Comparison of ENCODE assay signal across 1 cellular context in genomic region chr9:128552153-128552743, GRCh38.
TF ChIP-seq lines count a peak whose summit lies in the region.

Gene SPTAN1, plus strand, starts transcription at chr9:128552587. Its CDS starts 14,154 bp downstream, at chr9:128566741.

TF ChIP-seq in HepG2, 621 proteins besides CTCF, POLR2A, EP300 and RAD21 (continued from another document and continues in another):
- no peak for TF ChIP-seq HOXA7 (CRISPR knock-in tag; IDR thresholded peaks at IDR 0.05)
- no peak for TF ChIP-seq NFYB (CRISPR knock-in tag; IDR thresholded peaks at IDR 0.05)
- TF ChIP-seq AKAP8 (CRISPR knock-in tag; IDR thresholded peaks at IDR 0.05), result no peak
- TF ChIP-seq ZNF891 (CRISPR knock-in tag; IDR thresholded peaks at IDR 0.05), result no peak; the same call in 1 of the 2 replicates
- no peak for TF ChIP-seq ZNF510 (CRISPR knock-in tag; IDR thresholded peaks at IDR 0.05; ENCODE audit: low read depth)
- no peak for TF ChIP-seq GABPA (IDR thresholded peaks at IDR 0.05; ENCODE audit: low read depth, low read length)
- TF ChIP-seq GABPA (CRISPR knock-in tag; IDR thresholded peaks at IDR 0.05; ENCODE audit: low read depth), result peak; percentile 45
- TF ChIP-seq EEA1 (CRISPR knock-in tag; IDR thresholded peaks at IDR 0.05; ENCODE audit: borderline replicate concordance), result no peak
- TF ChIP-seq ZNF383 (CRISPR knock-in tag; IDR thresholded peaks at IDR 0.05; ENCODE audit: borderline replicate concordance), result no peak
- TF ChIP-seq JARID2 (CRISPR knock-in tag; IDR thresholded peaks at IDR 0.05; ENCODE audit: insufficient replicate concordance), result no peak
- peak; percentile 80 for TF ChIP-seq ZFY (CRISPR knock-in tag; IDR thresholded peaks at IDR 0.05)
- TF ChIP-seq KDM4B (CRISPR knock-in tag; IDR thresholded peaks at IDR 0.05), result no peak
- TF ChIP-seq SKIL (CRISPR knock-in tag; IDR thresholded peaks at IDR 0.05; ENCODE audit: borderline replicate concordance), result no peak
- no peak for TF ChIP-seq TERF1 (CRISPR knock-in tag; IDR thresholded peaks at IDR 0.05)
- no peak for TF ChIP-seq RARG (CRISPR knock-in tag; IDR thresholded peaks at IDR 0.05; ENCODE audit: low read depth)
- TF ChIP-seq YY1 (IDR thresholded peaks at IDR 0.05; ENCODE audit: insufficient read depth, insufficient replicate concordance, low read depth, low read length), result no peak
- TF ChIP-seq ZBTB7B (CRISPR knock-in tag; IDR thresholded peaks at IDR 0.05), result 0 out of 2 replicates have a peak, but pooled peaks have one; percentile 49
- TF ChIP-seq MAFK (conservative IDR thresholded peaks at IDR 0.05 in 1 of 2, IDR thresholded peaks at IDR 0.05 in 1 of 2; ENCODE audit: low read length in 2 of 2), result no peak
- TF ChIP-seq ZNF788 (CRISPR knock-in tag; IDR thresholded peaks at IDR 0.05; ENCODE audit: borderline replicate concordance), result peak; percentile 12; the same call in 1 of the 2 replicates
- peak; percentile 12; the same call in 1 of the 2 replicates for TF ChIP-seq HCFC1 (IDR thresholded peaks at IDR 0.05; ENCODE audit: low read depth, low read length)
- no peak for TF ChIP-seq ZNF468 (CRISPR knock-in tag; IDR thresholded peaks at IDR 0.05)
- TF ChIP-seq SATB2 (CRISPR knock-in tag; IDR thresholded peaks at IDR 0.05), result no peak
- no peak for TF ChIP-seq KIAA2018 (CRISPR knock-in tag; IDR thresholded peaks at IDR 0.05; ENCODE audit: borderline replicate concordance)
- TF ChIP-seq ZNF513 (CRISPR knock-in tag; conservative IDR thresholded peaks at IDR 0.05), result no peak
- 0 out of 2 replicates have a peak, but pooled peaks have one; percentile 35 for TF ChIP-seq ZNF431 (CRISPR knock-in tag; IDR thresholded peaks at IDR 0.05; ENCODE audit: borderline replicate concordance, low read depth)
- no peak for TF ChIP-seq CHD2 (IDR thresholded peaks at IDR 0.05; ENCODE audit: low read depth, low read length)
- TF ChIP-seq LCORL (IDR thresholded peaks at IDR 0.05), result no peak
- TF ChIP-seq LCORL (CRISPR knock-in tag; IDR thresholded peaks at IDR 0.05), result no peak
- no peak for TF ChIP-seq NBN (conservative IDR thresholded peaks at IDR 0.05)
- no peak; the same call in 1 of the 2 replicates for TF ChIP-seq JDP2 (CRISPR knock-in tag; IDR thresholded peaks at IDR 0.05; ENCODE audit: borderline replicate concordance)
- TF ChIP-seq NCOA1 (CRISPR knock-in tag; IDR thresholded peaks at IDR 0.05), result no peak
- peak; percentile 42; the same call in 1 of the 2 replicates for TF ChIP-seq CBFB (CRISPR knock-in tag; IDR thresholded peaks at IDR 0.05)
- TF ChIP-seq CEBPB (IDR thresholded peaks at IDR 0.05; ENCODE audit: borderline replicate concordance, low read depth, low read length), result no peak
- TF ChIP-seq E2F2 (CRISPR knock-in tag; IDR thresholded peaks at IDR 0.05; ENCODE audit: borderline replicate concordance), result no peak
- TF ChIP-seq KLF6 (CRISPR knock-in tag; IDR thresholded peaks at IDR 0.05), result no peak
- TF ChIP-seq ZMYM3 (CRISPR knock-in tag; IDR thresholded peaks at IDR 0.05), result no peak
- no peak for TF ChIP-seq PHF5A (CRISPR knock-in tag; IDR thresholded peaks at IDR 0.05; ENCODE audit: low read depth, unreplicated experiment)
- TF ChIP-seq REST (IDR thresholded peaks at IDR 0.05; ENCODE audit: borderline replicate concordance in 1 of 2, low read depth in 1 of 2, low read length in 2 of 2), result peak in 1 of 2 experiments; percentile 30; a peak in 1 of 4 replicates
- TF ChIP-seq KLF15 (CRISPR knock-in tag; IDR thresholded peaks at IDR 0.05; ENCODE audit: borderline replicate concordance), result no peak
- no peak for TF ChIP-seq RAD51 (IDR thresholded peaks at IDR 0.05; ENCODE audit: borderline replicate concordance)
- no peak for TF ChIP-seq ZNF280B (CRISPR knock-in tag; IDR thresholded peaks at IDR 0.05; ENCODE audit: borderline replicate concordance)
- no peak for TF ChIP-seq CCAR2 (optimal IDR thresholded peaks at IDR 0.05; ENCODE audit: low read depth, low read length)
- no peak for TF ChIP-seq ZNF652 (CRISPR knock-in tag; IDR thresholded peaks at IDR 0.05; ENCODE audit: borderline replicate concordance, low read depth)
- TF ChIP-seq ZNF207 (IDR thresholded peaks at IDR 0.05; ENCODE audit: borderline replicate concordance), result no peak
- TF ChIP-seq NFE2 (CRISPR knock-in tag; IDR thresholded peaks at IDR 0.05), result no peak
- TF ChIP-seq HNRNPLL (IDR thresholded peaks at IDR 0.05; ENCODE audit: low read depth, low read length, poor library complexity, severe bottlenecking), result peak; percentile 84
- TF ChIP-seq HHEX (CRISPR knock-in tag; IDR thresholded peaks at IDR 0.05), result no peak
- no peak for TF ChIP-seq PRPF4 (IDR thresholded peaks at IDR 0.05; ENCODE audit: low read depth, low read length, poor library complexity, severe bottlenecking)
